1 cellular context compared by ENCODE assay signal in genomic region chr11:63906585-63906984, GRCh38.
TF ChIP-seq lines count a peak whose summit lies in the region.

No MANE protein-coding gene starts in this region.

TF ChIP-seq in GM12878, 131 proteins besides CTCF, POLR2A, EP300 and RAD21 (continued from another document):
- TF ChIP-seq, protein P1, sequence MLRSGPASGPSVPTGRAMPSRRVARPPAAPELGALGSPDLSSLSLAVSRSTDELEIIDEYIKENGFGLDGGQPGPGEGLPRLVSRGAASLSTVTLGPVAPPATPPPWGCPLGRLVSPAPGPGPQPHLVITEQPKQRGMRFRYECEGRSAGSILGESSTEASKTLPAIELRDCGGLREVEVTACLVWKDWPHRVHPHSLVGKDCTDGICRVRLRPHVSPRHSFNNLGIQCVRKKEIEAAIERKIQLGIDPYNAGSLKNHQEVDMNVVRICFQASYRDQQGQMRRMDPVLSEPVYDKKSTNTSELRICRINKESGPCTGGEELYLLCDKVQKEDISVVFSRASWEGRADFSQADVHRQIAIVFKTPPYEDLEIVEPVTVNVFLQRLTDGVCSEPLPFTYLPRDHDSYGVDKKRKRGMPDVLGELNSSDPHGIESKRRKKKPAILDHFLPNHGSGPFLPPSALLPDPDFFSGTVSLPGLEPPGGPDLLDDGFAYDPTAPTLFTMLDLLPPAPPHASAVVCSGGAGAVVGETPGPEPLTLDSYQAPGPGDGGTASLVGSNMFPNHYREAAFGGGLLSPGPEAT (IDR thresholded peaks at IDR 0.05; ENCODE audit: low read depth) = no peak
